ENCODE assay signal across 28 cellular contexts in genomic region chr2:215156453-215156852, GRCh38. TPM values are rescaled to one million over a fixed set of nuclear protein-coding genes. Genes with fewer than 3 reads are reported as not detected.
"Had no signal": no experiment of that assay in that cellular context is flagged by ENCODE, and none has a peak within 500 bp of the region (broad histone marks: within the 10 kb centered on the region; RNA-seq: fewer than 3 reads in every experiment).

No MANE protein-coding gene starts in this region.

- H3K4me3 ChIP-seq: colonic mucosa, esophagus squamous epithelium, gastrocnemius medialis, heart right ventricle, left lung, lower lobe of right lung, mucosa of descending colon had no signal

- ATAC-seq: effector memory CD8-positive, alpha-beta T cell; esophagus mucosa; gastrocnemius medialis; heart right ventricle; left cardiac atrium; left lung; left ventricle myocardium superior; lower lobe of right lung; mucosa of descending colon had no signal

- H3K36me3 ChIP-seq: colonic mucosa, esophagus squamous epithelium, gastrocnemius medialis, heart right ventricle, left lung, lower lobe of right lung had no signal

- H3K27me3 ChIP-seq: colonic mucosa, esophagus squamous epithelium, gastrocnemius medialis, heart right ventricle, left lung had no signal

- H3K4me1 ChIP-seq: colonic mucosa, gastrocnemius medialis, heart right ventricle, left lung, lower lobe of right lung had no signal

- H3K9me3 ChIP-seq: colonic mucosa, esophagus squamous epithelium, gastrocnemius medialis, heart right ventricle, lower lobe of right lung, mucosa of descending colon had no signal

- DNase-seq: colonic mucosa; cortex of kidney; effector CD8-positive, alpha-beta T cell; effector memory CD8-positive, alpha-beta T cell; endodermal cell; erythroblast; esophagus squamous epithelium; foreskin fibroblast; foreskin melanocyte; gastrocnemius medialis; glutamatergic neuron; head of caudate nucleus; heart right ventricle; hippocampal formation; left cardiac atrium; left lung; left ventricle myocardium superior; lower lobe of right lung; mesenchymal stem cell; mucosa of descending colon; naive B cell had no signal

- FAIRE-seq: endometrium, islet of Langerhans had no signal

- H3K27ac ChIP-seq: colonic mucosa, epithelial cell of prostate, esophagus squamous epithelium, gastrocnemius medialis, heart right ventricle, left lung, lower lobe of right lung had no signal

RNA-seq across cellular contexts. Expression of gene ABCA12, which starts 18.0 kb away (rescaled TPM):
- total RNA-seq: dermis microvascular lymphatic vessel endothelial cell, gastrocnemius medialis, left cardiac atrium, left ventricle myocardium superior, lower lobe of right lung, lung microvascular endothelial cell, mesenteric fat pad had no signal
- polyA plus RNA-seq: heart right ventricle had no signal
